Comparison of ENCODE assay signal across 8 cellular contexts in the genomic region with DNA sequence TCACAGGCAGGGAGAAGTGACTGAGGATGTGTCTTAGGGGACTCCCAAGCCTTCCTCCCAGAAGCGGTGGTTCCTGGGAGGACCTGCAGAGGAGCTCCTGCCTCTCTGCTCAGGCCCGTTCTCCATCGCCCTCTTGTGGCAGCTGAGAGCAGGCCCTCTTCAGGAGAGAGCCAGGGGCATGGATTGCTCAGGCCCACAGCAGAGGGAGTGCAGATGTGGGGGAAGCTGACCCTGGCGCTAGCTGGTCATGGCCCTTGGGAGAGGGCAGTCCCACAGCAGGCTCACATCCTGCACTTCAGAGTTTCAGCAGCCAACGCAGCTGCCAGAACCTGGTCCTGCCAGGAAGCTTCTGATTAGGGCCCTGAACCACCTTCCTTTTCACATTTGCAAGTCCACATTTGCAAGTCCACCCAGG.
DNase-seq lines count a peak whose midpoint lies in the region; ATAC-seq and TF ChIP-seq lines count a peak whose summit lies in the region.

No MANE protein-coding gene starts in this region.

- H3K4me2 ChIP-seq in KMS-11 (peak overlapping the region; percentile 67), smooth muscle cell (no peak overlapping the region)

- H3K4me3 ChIP-seq in KMS-11 (IDR thresholded peaks at IDR 0.05; ENCODE audit: insufficient read depth, low read depth, low read length): no peak overlapping the region
- H3K4me3 ChIP-seq in heart left ventricle: no peak overlapping the region
- no peak overlapping the region for H3K4me3 ChIP-seq in smooth muscle cell

- H3K27me3 Mint-ChIP-seq in activated naive CD4-positive, alpha-beta T cell treated with anti-CD3 and anti-CD28 coated beads, Interleukin-2, amount 10 ng/mL, durations not matched to agents 7 days and 5 days: no peaks in the 10 kb centered on the region

- H3K9me3 ChIP-seq in heart left ventricle: no peaks in the 10 kb centered on the region
- H3K9me3 ChIP-seq in smooth muscle cell (replicated peaks; ENCODE audit: low read depth): no peaks in the 10 kb centered on the region

- 40 to 48% (median 44%) methylated on average over 4 to 5 of the region's 5 CpGs for WGBS in heart left ventricle, 4 donors
- WGBS in smooth muscle cell (ENCODE audit: low lambda C conversion rate): 33% methylated on average over 5 of the region's 5 CpGs

- H3K27me3 ChIP-seq in KMS-11 (ENCODE audit: insufficient read depth, low read depth): no peaks in the 10 kb centered on the region
- no peaks in the 10 kb centered on the region for H3K27me3 ChIP-seq in heart left ventricle
- no peaks in the 10 kb centered on the region for H3K27me3 ChIP-seq in smooth muscle cell (ENCODE audit: low read depth)

- CTCF ChIA-PET in activated naive CD4-positive, alpha-beta T cell treated with anti-CD3 and anti-CD28 coated beads, Interleukin-2, amount 10 ng/mL, durations not matched to agents 7 days and 5 days (lab: Charles Lee): interaction anchor here (0.5 to 11.9 kb wide), 31 partner anchors 9 to 1146 kb away, joined by 3 to 285 read pairs (median 5); no protein-coding TSS in a partner anchor

- peak; percentile 35 for ATAC-seq in GM21447 (IDR thresholded peaks at IDR 0.05; ENCODE audit: unreplicated experiment)
- ATAC-seq in SK-N-SH treated with all-trans-retinoic acid at 6 μM for 48 hours: peak; percentile 89
- ATAC-seq in heart left ventricle: peak; percentile 45 to 61 (median 54)
- ATAC-seq in GM19324 (IDR thresholded peaks at IDR 0.05; ENCODE audit: low FRiP score, unreplicated experiment): no peak

- H3F3A ChIP-seq in smooth muscle cell (ENCODE audit: low read depth): no peaks in the 10 kb centered on the region

- peaks cover 13% of the 10 kb centered on the region for H3K36me3 Mint-ChIP-seq in activated naive CD4-positive, alpha-beta T cell treated with anti-CD3 and anti-CD28 coated beads, Interleukin-2, amount 10 ng/mL, durations not matched to agents 7 days and 5 days

- no peak for TF ChIP-seq POLR2A in heart left ventricle (IDR thresholded peaks at IDR 0.05)

- intact Hi-C loops in heart left ventricle (cut with DNase I): no loop called here

- no peaks in the 10 kb centered on the region for H3K36me3 ChIP-seq in KMS-11 (ENCODE audit: insufficient read depth)
- H3K36me3 ChIP-seq in heart left ventricle: no peaks in the 10 kb centered on the region
- H3K36me3 ChIP-seq in smooth muscle cell (ENCODE audit: low read depth): no peaks in the 10 kb centered on the region

- H3K9me3 Mint-ChIP-seq in activated naive CD4-positive, alpha-beta T cell treated with anti-CD3 and anti-CD28 coated beads, Interleukin-2, amount 10 ng/mL, durations not matched to agents 7 days and 5 days: no peaks in the 10 kb centered on the region

- DNase-seq in D341Med (ENCODE audit: low spot score) (peak; percentile 82), heart left ventricle (peak; percentile 59 to 76 (median 68)), smooth muscle cell (lab: John Stamatoyannopoulos, UW; ENCODE audit: unreplicated experiment) (peak; percentile 19)
- DNase-seq in activated naive CD4-positive, alpha-beta T cell treated with anti-CD3 and anti-CD28 coated beads, Interleukin-2, amount 10 ng/mL, durations not matched to agents 7 days and 5 days: peak; percentile 84

- H3K9ac ChIP-seq in KMS-11 (no peak overlapping the region), smooth muscle cell (ENCODE audit: low read depth) (no peak overlapping the region)

- no peak overlapping the region for H2AFZ ChIP-seq in KMS-11 (ENCODE audit: low read depth)
- no peak overlapping the region for H2AFZ ChIP-seq in smooth muscle cell (ENCODE audit: low read depth)

- peaks cover 33% of the 10 kb centered on the region; the same call in 1 of the 2 replicates for H3K79me2 ChIP-seq in KMS-11 (ENCODE audit: insufficient read depth, low read depth)
- no peaks in the 10 kb centered on the region for H3K79me2 ChIP-seq in smooth muscle cell (ENCODE audit: low read depth)

- peak overlapping the region; percentile 7 for H3K4me3 Mint-ChIP-seq in activated naive CD4-positive, alpha-beta T cell treated with anti-CD3 and anti-CD28 coated beads, Interleukin-2, amount 10 ng/mL, durations not matched to agents 7 days and 5 days

- peaks cover 61% of the 10 kb centered on the region for H3K4me1 Mint-ChIP-seq in activated naive CD4-positive, alpha-beta T cell treated with anti-CD3 and anti-CD28 coated beads, Interleukin-2, amount 10 ng/mL, durations not matched to agents 7 days and 5 days

- peak overlapping the region; percentile 62; the same call in 1 of the 2 replicates for H3K27ac ChIP-seq in KMS-11
- peak overlapping the region in 2 of 12 donors; percentile 11 to 73 for H3K27ac ChIP-seq in heart left ventricle
- H3K27ac ChIP-seq in smooth muscle cell (ENCODE audit: low read depth): no peak overlapping the region

- TF ChIP-seq CTCF in KMS-11 (conservative IDR thresholded peaks at IDR 0.05; ENCODE audit: low read depth, low read length) (peak; percentile 68), heart left ventricle (IDR thresholded peaks at IDR 0.05) (peak in 11 of 12 donors; percentile 43 to 67 (median 55)), smooth muscle cell (IDR thresholded peaks at IDR 0.05; ENCODE audit: borderline replicate concordance, insufficient read depth, poor library complexity, severe bottlenecking) (peak; percentile 62)

- peak overlapping the region; percentile 84 for H3K27ac Mint-ChIP-seq in activated naive CD4-positive, alpha-beta T cell treated with anti-CD3 and anti-CD28 coated beads, Interleukin-2, amount 10 ng/mL, durations not matched to agents 7 days and 5 days

- H3K4me1 ChIP-seq in KMS-11 (ENCODE audit: low read depth, poor library complexity, severe bottlenecking) (peaks cover 71% of the 10 kb centered on the region), heart left ventricle (peaks cover 0 to 35% (median 0%) of the 10 kb centered on the region in 12 donors), smooth muscle cell (ENCODE audit: low read depth) (no peaks in the 10 kb centered on the region)

- H4K20me1 ChIP-seq in KMS-11 (ENCODE audit: insufficient read depth): no peaks in the 10 kb centered on the region
- H4K20me1 ChIP-seq in smooth muscle cell (ENCODE audit: low read depth): no peaks in the 10 kb centered on the region

TF ChIP-seq in SK-N-SH treated with all-trans-retinoic acid at 6 μM for 48 hours, 23 proteins besides CTCF, POLR2A, EP300 and RAD21:
- TF ChIP-seq GLIS3 (CRISPR knock-in tag; IDR thresholded peaks at IDR 0.05) (no peak), ZFP3 (CRISPR knock-in tag; IDR thresholded peaks at IDR 0.05) (0 out of 2 replicates have a peak, but pooled peaks have one; percentile 26)
- TF ChIP-seq, protein P1, sequence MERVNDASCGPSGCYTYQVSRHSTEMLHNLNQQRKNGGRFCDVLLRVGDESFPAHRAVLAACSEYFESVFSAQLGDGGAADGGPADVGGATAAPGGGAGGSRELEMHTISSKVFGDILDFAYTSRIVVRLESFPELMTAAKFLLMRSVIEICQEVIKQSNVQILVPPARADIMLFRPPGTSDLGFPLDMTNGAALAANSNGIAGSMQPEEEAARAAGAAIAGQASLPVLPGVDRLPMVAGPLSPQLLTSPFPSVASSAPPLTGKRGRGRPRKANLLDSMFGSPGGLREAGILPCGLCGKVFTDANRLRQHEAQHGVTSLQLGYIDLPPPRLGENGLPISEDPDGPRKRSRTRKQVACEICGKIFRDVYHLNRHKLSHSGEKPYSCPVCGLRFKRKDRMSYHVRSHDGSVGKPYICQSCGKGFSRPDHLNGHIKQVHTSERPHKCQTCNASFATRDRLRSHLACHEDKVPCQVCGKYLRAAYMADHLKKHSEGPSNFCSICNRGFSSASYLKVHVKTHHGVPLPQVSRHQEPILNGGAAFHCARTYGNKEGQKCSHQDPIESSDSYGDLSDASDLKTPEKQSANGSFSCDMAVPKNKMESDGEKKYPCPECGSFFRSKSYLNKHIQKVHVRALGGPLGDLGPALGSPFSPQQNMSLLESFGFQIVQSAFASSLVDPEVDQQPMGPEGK (CRISPR knock-in tag; IDR thresholded peaks at IDR 0.05; ENCODE audit: borderline replicate concordance): no peak

Comparison
In these comparisons a context has a peak if more than half of its experiments do, and no peak if none do; other contexts are left out.
1. DNase-seq: peak in every context shown above with its lines; median percentile 84 in activated naive CD4-positive, alpha-beta T cell treated with anti-CD3 and anti-CD28 coated beads, Interleukin-2, amount 10 ng/mL, durations not matched to agents 7 days and 5 days; 82 in D341Med; 68 in heart left ventricle; 19 in smooth muscle cell.